27 cellular contexts compared by ENCODE assay signal in genomic region chr2:80168801-80169200, GRCh38.
"Had no signal": no experiment of that assay in that cellular context is flagged by ENCODE, and none has a peak within 500 bp of the region (broad histone marks: within the 10 kb centered on the region; RNA-seq: fewer than 3 reads in every experiment).

No MANE protein-coding gene starts in this region.

- H3K4me1 ChIP-seq: stomach, suprapubic skin, testis, thyroid gland, tibial artery, tibial nerve, transverse colon, upper lobe of left lung, upper lobe of right lung, uterus, vagina had no signal

- DNase-seq: stimulated activated CD4-positive, alpha-beta T cell treated with anti-CD3 and anti-CD28 coated beads, Interleukin-2, amount 100 ng/mL, for 48 hours; stimulated activated CD4-positive, alpha-beta T cell treated with anti-CD3 and anti-CD28 coated beads, Interleukin-4, amount 100 ng/mL, for 1 hour; stimulated activated CD4-positive, alpha-beta T cell treated with anti-CD3 and anti-CD28 coated beads, Interleukin-4, amount 100 ng/mL, for 24 hours; stimulated activated CD4-positive, alpha-beta T cell treated with anti-CD3 and anti-CD28 coated beads, Interleukin-4, amount 100 ng/mL, for 4 hours; stimulated activated CD8-positive, alpha-beta memory T cell treated with anti-CD3 and anti-CD28 coated beads, Interleukin-4, amount 100 ng/mL, for 48 hours; stimulated activated naive B cell treated with anti-CD40 and anti-IgM and Interleukin-4, amounts not matched to agents 10 μg/mL and 1 μg/mL and 100 μg/mL, for 72 hours; stimulated activated naive CD4-positive, alpha-beta T cell; stimulated activated naive CD4-positive, alpha-beta T cell treated with Interleukin-2 at 50 U/mL for 16 hours; stimulated activated naive CD8-positive, alpha-beta T cell treated with anti-CD3 and anti-CD28 coated beads, Interleukin-15, amount 100 ng/mL, for 72 hours; stimulated activated naive CD8-positive, alpha-beta T cell treated with anti-CD3 and anti-CD28 coated beads, Interleukin-15, Interleukin-2, amounts not matched to agents 100 U/mL and 50 U/mL, for 24 hours; stomach; substantia nigra; testis; thyroid gland; tibial artery; transverse colon; trophoblast cell; upper lobe of left lung; upper lobe of right lung; uterus had no signal

- H3K27ac ChIP-seq: stomach, suprapubic skin, testis, thoracic aorta, thyroid gland, tibial artery, tibial nerve, transverse colon, upper lobe of left lung, upper lobe of right lung, uterus, vagina had no signal

- ATAC-seq: stimulated activated effector memory CD8-positive, alpha-beta T cell treated with anti-CD3 and anti-CD28 coated beads, Interleukin-12 subunit alpha, Interleukin-12 subunit beta, amount 100 ng/mL, for 72 hours; stimulated activated memory B cell treated with anti-CD40 and anti-IgM and Interleukin-4, amounts not matched to agents 10 μg/mL and 1 μg/mL and 100 μg/mL, for 72 hours; stimulated activated naive B cell treated with anti-CD40 and anti-IgM and Interleukin-4, amounts not matched to agents 10 μg/mL and 1 μg/mL and 100 μg/mL, for 72 hours; stimulated activated naive CD8-positive, alpha-beta T cell treated with anti-CD3 and anti-CD28 coated beads, Interleukin-15, amount 100 ng/mL, for 72 hours; stimulated activated naive CD8-positive, alpha-beta T cell treated with anti-CD3 and anti-CD28 coated beads, Interleukin-15, Interleukin-2, amounts not matched to agents 100 U/mL and 50 U/mL, for 24 hours; upper lobe of right lung had no signal

- H3K36me3 ChIP-seq: stomach, suprapubic skin, thoracic aorta, thyroid gland, tibial artery, tibial nerve, transverse colon, upper lobe of left lung, upper lobe of right lung, uterus, vagina had no signal

- H3K9me3 ChIP-seq: stomach, testis, thoracic aorta, thyroid gland, tibial artery, tibial nerve, transverse colon, upper lobe of left lung, upper lobe of right lung, uterus, vagina had no signal

- FAIRE-seq: urothelium cell line had no signal

- H3K4me3 ChIP-seq: stomach, suprapubic skin, testis, thoracic aorta, thyroid gland, tibial artery, tibial nerve, transverse colon, upper lobe of left lung, upper lobe of right lung, uterus, vagina had no signal

- H3K27me3 ChIP-seq: stomach, suprapubic skin, testis, thyroid gland, tibial artery, tibial nerve, transverse colon, upper lobe of left lung, upper lobe of right lung, uterus, vagina had no signal
